In the genomic region with DNA sequence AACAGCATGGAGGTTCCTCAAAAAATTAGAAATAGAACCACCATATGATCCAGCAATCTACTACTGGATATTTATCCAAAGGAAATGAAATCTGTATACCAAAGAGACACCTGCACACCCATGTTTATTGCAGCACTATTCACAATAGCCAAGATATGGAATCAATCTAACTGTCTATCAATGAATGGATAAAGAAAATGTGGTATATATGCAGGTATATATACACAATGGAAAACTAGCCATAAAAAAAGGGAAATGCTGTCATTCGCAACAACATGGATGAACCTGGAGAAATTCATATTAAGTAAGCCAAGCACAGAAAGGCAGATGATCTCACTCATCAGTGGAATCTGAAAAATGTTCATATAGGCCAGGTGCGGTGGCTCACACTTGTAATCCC, we compare ENCODE assay signal across 29 cellular contexts. TPM values are rescaled to one million over a fixed set of nuclear protein-coding genes. Genes with fewer than 3 reads are reported as not detected.
DNase-seq lines count a peak whose midpoint lies in the region; ATAC-seq, FAIRE-seq and TF ChIP-seq lines count a peak whose summit lies in the region.
"Had no signal": no experiment of that assay in that cellular context is flagged by ENCODE, and none has a peak within 500 bp of the region (broad histone marks: within the 10 kb centered on the region; RNA-seq: fewer than 3 reads in every experiment).

No MANE protein-coding gene starts in this region.

- SMC1A ChIA-PET in GM12878 (lab: Charles Lee; ENCODE audit: uncharacterized antibody, unreplicated experiment) = interaction anchor here (0.9 kb wide), 1 partner anchor 52 kb away, joined by 3 read pairs; no protein-coding TSS in a partner anchor

- H3K4me3 ChIP-seq in DOHH2 (ENCODE audit: low read length) (no peak overlapping the region), GM12878 (no peak overlapping the region; the same call in 1 of the 2 replicates)
- H3K4me3 ChIP-seq: adrenal gland, body of pancreas, K562, MG63, SJSA1 had no signal

- WGBS in GM12878 (ENCODE audit: insufficient coverage, insufficient replicate concordance, low lambda C conversion rate, missing lambda C conversion rate) = 98% methylated on average over 2 of the region's 2 CpGs

- no peaks in the 10 kb centered on the region for H3K9me2 ChIP-seq in DOHH2 (replicated peaks; ENCODE audit: control insufficient read depth, low read length)

- no TSS peak for BruUV-seq in GM12878 (replicated peaks; lab: Mats Ljungman, UMichigan)

- H3K9ac ChIP-seq in GM12878 (ENCODE audit: control insufficient read depth, insufficient read depth, low read length) = no peak overlapping the region

- CTCF ChIA-PET in GM12878 (lab: Yijun Ruan, JAX) = interaction anchor here (0.5 kb wide), 1 partner anchor 112 kb away, joined by 3 read pairs; no protein-coding TSS in a partner anchor

- TF ChIP-seq EP300 in GM12878 (IDR thresholded peaks at IDR 0.05; ENCODE audit: borderline replicate concordance in 1 of 2, control insufficient read depth in 1 of 2, low read depth in 2 of 2, low read length in 2 of 2) = no peak

- H3K27ac Mint-ChIP-seq in activated T-cell treated with anti-CD3 and anti-CD28 coated beads, Interleukin-2, amount 50 U/mL, for 24 hours = no peak overlapping the region
- H3K27ac Mint-ChIP-seq in nephron progenitor cell = no peak overlapping the region
- H3K27ac Mint-ChIP-seq: activated CD4-positive, alpha-beta T cell treated with anti-CD3 and anti-CD28 coated beads, Interleukin-2, amount 10 ng/mL, durations not matched to agents 7 days and 5 days; T-helper 17 cell had no signal

- no peaks in the 10 kb centered on the region; the same call in 1 of the 2 replicates for H3K27me3 ChIP-seq in DOHH2 (ENCODE audit: control insufficient read depth, low read length)
- H3K27me3 ChIP-seq in GM12878 (replicated peaks in 1 of 2; ENCODE audit: control insufficient read depth in 2 of 2, insufficient read depth in 2 of 2, low read length in 1 of 2) = no peaks in the 10 kb centered on the region
- H3K27me3 ChIP-seq: adrenal gland, body of pancreas, dorsolateral prefrontal cortex, MG63, SJSA1 had no signal

- peaks cover 21% of the 10 kb centered on the region for H3K9me3 Mint-ChIP-seq in activated T-cell treated with anti-CD3 and anti-CD28 coated beads, Interleukin-2, amount 50 U/mL, for 24 hours
- peaks cover 93% of the 10 kb centered on the region for H3K9me3 Mint-ChIP-seq in nephron progenitor cell

- H3K27ac ChIP-seq in DOHH2 (ENCODE audit: low read depth, low read length) (no peak overlapping the region), GM12878 (ENCODE audit: control insufficient read depth, insufficient read depth) (no peak overlapping the region)
- H3K27ac ChIP-seq: adrenal gland, body of pancreas, dorsolateral prefrontal cortex, left ventricle myocardium inferior, SJSA1 had no signal

- H3K36me3 Mint-ChIP-seq in activated T-cell treated with anti-CD3 and anti-CD28 coated beads, Interleukin-2, amount 50 U/mL, for 24 hours (ENCODE audit: low read depth) = peaks cover 74% of the 10 kb centered on the region
- H3K36me3 Mint-ChIP-seq in nephron progenitor cell (ENCODE audit: low read depth) = peaks cover 81% of the 10 kb centered on the region

- H4K20me1 ChIP-seq in DOHH2 (ENCODE audit: control insufficient read depth, insufficient read depth, low read depth, low read length) (no peaks in the 10 kb centered on the region), GM12878 (ENCODE audit: control insufficient read depth, insufficient read depth) (no peaks in the 10 kb centered on the region)

- no peak for ATAC-seq in GM12878
- ATAC-seq: body of pancreas, K562, sciatic nerve, T-helper 17 cell had no signal

- no peaks in the 10 kb centered on the region for H3K27me3 Mint-ChIP-seq in activated T-cell treated with anti-CD3 and anti-CD28 coated beads, Interleukin-2, amount 50 U/mL, for 24 hours
- peaks cover 4% of the 10 kb centered on the region for H3K27me3 Mint-ChIP-seq in nephron progenitor cell (ENCODE audit: low read depth, poor library complexity)
- H3K27me3 Mint-ChIP-seq: T-helper 17 cell had no signal

- FAIRE-seq in GM12878 (lab: Jason Lieb, UNC) = no peak
- FAIRE-seq: A204.1, islet of Langerhans, K562 had no signal

- peaks cover 76% of the 10 kb centered on the region for H3K79me2 ChIP-seq in DOHH2 (ENCODE audit: control insufficient read depth, low read length)
- peaks cover 20% of the 10 kb centered on the region for H3K79me2 ChIP-seq in GM12878 (ENCODE audit: control insufficient read depth, insufficient read depth, low read length)

- H3K4me1 Mint-ChIP-seq in activated T-cell treated with anti-CD3 and anti-CD28 coated beads, Interleukin-2, amount 50 U/mL, for 24 hours (ENCODE audit: low read depth) = peaks cover 48% of the 10 kb centered on the region
- peaks cover 21% of the 10 kb centered on the region for H3K4me1 Mint-ChIP-seq in nephron progenitor cell

- POLR2A ChIA-PET in GM12878 (lab: Charles Lee) = no interaction called here

- H3K4me3 Mint-ChIP-seq in activated T-cell treated with anti-CD3 and anti-CD28 coated beads, Interleukin-2, amount 50 U/mL, for 24 hours = peak overlapping the region; percentile 20
- peak overlapping the region; percentile 10 for H3K4me3 Mint-ChIP-seq in nephron progenitor cell

- H3F3A ChIP-seq in DOHH2 (ENCODE audit: control insufficient read depth, insufficient read depth) = 0 out of 2 replicates have a peak, but pooled peaks cover 3% of the 10 kb centered on the region

- in situ Hi-C loops in GM12878 (cut with MboI) = no loop called here

- intact Hi-C loops in GM12878 (cut with micrococcal nuclease; ENCODE audit: unreplicated experiment) = no loop called here

- no peak for TF ChIP-seq CTCF in DOHH2 (IDR thresholded peaks at IDR 0.05; ENCODE audit: low read depth, low read length, poor library complexity, severe bottlenecking)
- TF ChIP-seq CTCF in GM12878 (IDR thresholded peaks at IDR 0.05 in 2 of 3, conservative IDR thresholded peaks at IDR 0.05 in 1 of 3; ENCODE audit: control insufficient read depth in 2 of 3, extremely low read depth in 1 of 3, insufficient read depth in 1 of 3, low read depth in 3 of 3, low read length in 3 of 3) = no peak
- TF ChIP-seq CTCF in nephron progenitor cell (IDR thresholded peaks at IDR 0.05) = no peak

- DNase-seq in activated T-cell treated with anti-CD3 and anti-CD28 coated beads, Interleukin-2, amount 50 U/mL, for 24 hours = no peak
- no peak for DNase-seq in activated T-cell treated with anti-CD3 and anti-CD28 coated beads, Interleukin-2, amount 50 U/mL, for 1 hour
- DNase-seq in GM12878 (ENCODE audit: low read depth, low spot score) (no peak), nephron progenitor cell (no peak), UCSD-AML1 (lab: John Stamatoyannopoulos, UW; ENCODE audit: unreplicated experiment) (no peak), pons (ENCODE audit: low spot score) (no peak), cerebellum (ENCODE audit: low spot score) (no peak)
- DNase-seq: activated CD4-positive, alpha-beta T cell treated with anti-CD3 and anti-CD28 coated beads, Interleukin-2, amount 10 ng/mL, durations not matched to agents 7 days and 5 days; adrenal gland; body of pancreas; cerebellar nuclear complex; COR-L47; DMS53; dorsolateral prefrontal cortex; GDM1; left ventricle myocardium inferior; MG63; NCI-H1417; NCI-H2029 treated with DMSO at 0.1 percent for 48 hours; NCI-H226; stimulated activated CD4-positive, alpha-beta T cell treated with anti-CD3 and anti-CD28 coated beads, Interleukin-12 subunit alpha, Interleukin-12 subunit beta, amount 100 ng/mL, for 4 hours; stimulated activated CD4-positive, alpha-beta T cell treated with anti-CD3 and anti-CD28 coated beads, Interleukin-4, amount 100 ng/mL, for 1 hour; T-helper 17 cell had no signal

- H3K9me3 ChIP-seq in DOHH2 (ENCODE audit: control insufficient read depth, insufficient read depth, low read length) (peaks cover 9% of the 10 kb centered on the region), GM12878 (replicated peaks; ENCODE audit: control insufficient read depth, insufficient read depth, low read length) (peaks cover 19% of the 10 kb centered on the region)
- H3K9me3 ChIP-seq: body of pancreas had no signal

- no peak for TF ChIP-seq POLR2A in GM12878 (IDR thresholded peaks at IDR 0.05; ENCODE audit: low read depth, low read length)

- H3K36me3 ChIP-seq in DOHH2 (ENCODE audit: control insufficient read depth, low read length) (peaks cover 16% of the 10 kb centered on the region), GM12878 (ENCODE audit: control insufficient read depth in 2 of 2, insufficient read depth in 2 of 2, low read length in 1 of 2) (peaks cover 0 to 10% of the 10 kb centered on the region in 2 experiments; a peak in 3 of 4 replicates)
- H3K36me3 ChIP-seq: adrenal gland had no signal

- RAD21 ChIA-PET in GM12878 (lab: Charles Lee; ENCODE audit: unreplicated experiment) = no interaction called here

- TF ChIP-seq RAD21 in GM12878 (IDR thresholded peaks at IDR 0.05; ENCODE audit: insufficient read depth, low read depth, low read length) = no peak

- H3K4me1 ChIP-seq in DOHH2 (ENCODE audit: control insufficient read depth, low read length) (peaks cover 29% of the 10 kb centered on the region), GM12878 (ENCODE audit: control insufficient read depth, insufficient read depth, low read length) (no peaks in the 10 kb centered on the region; the same call in 1 of the 2 replicates)
- H3K4me1 ChIP-seq: SJSA1 had no signal

- 0 out of 2 replicates have a peak overlapping the region, but pooled peaks have one; percentile 14 for H3K4me2 ChIP-seq in DOHH2 (ENCODE audit: low read length)
- 0 out of 2 replicates have a peak overlapping the region, but pooled peaks have one; percentile 12 for H3K4me2 ChIP-seq in GM12878 (ENCODE audit: control insufficient read depth, insufficient read depth)

- no peak overlapping the region for H2AFZ ChIP-seq in GM12878 (ENCODE audit: control insufficient read depth, low read depth, low read length)

RNA-seq across cellular contexts. Expression of gene ZNF780B, which starts 2.5 kb away (rescaled TPM):
- total RNA-seq in GM12878 (2013; cell fraction: nucleolus; rRNA removed) = 186 and 191 TPM in 2 replicates
- total RNA-seq in GM12878 (2014; rRNA removed) = 8.4 and 13.7 TPM in 2 replicates
- 18.8 and 23.9 TPM in 2 replicates for total RNA-seq in GM12878 (2014; rRNA removed; fragmentation: Illumina TruSeq; extraction: Trizol)
- 19.0 and 20.2 TPM in 2 replicates for total RNA-seq in GM12878 (2021)
- polyA plus RNA-seq in GM12878 (2011; ENCODE audit: low read depth) = 1.8 TPM
- polyA plus RNA-seq in GM12878 (2011; rRNA removed) = 24.0 and 26.3 TPM in 2 replicates
- polyA plus RNA-seq in GM12878 (2011; cell fraction: cytosol; rRNA removed) = 6.6 and 9.4 TPM in 2 replicates
- polyA plus RNA-seq in GM12878 (2011; cell fraction: nucleus; rRNA removed) = 26.3 and 36.1 TPM in 2 replicates
- polyA plus RNA-seq in GM12878 (2012) = 10.9 and 17.6 TPM in 2 replicates
- polyA plus RNA-seq in GM12878 (2014; fragmentation: Illumina TruSeq; extraction: Trizol) = 20.5 and 35.1 TPM in 2 replicates
- polyA plus RNA-seq in GM12878 (2014; fragmentation: Nextera tagmentation; extraction: Ambion mirVana) = 10 to 100 TPM in 1 of 2 experiments, 1 to 10 TPM in 1; 9.3 to 10.7 TPM
- polyA plus RNA-seq in GM12878 (2014; rRNA removed) = 8.0 and 13.9 TPM in 2 replicates
- 1 to 10 TPM; 7.3 to 9.0 TPM for polyA plus RNA-seq in GM12878 (2016; fragmentation: Nextera tagmentation; extraction: Ambion mirVana)
- 25.9 and 34.8 TPM in 2 replicates for polyA minus RNA-seq in GM12878 (2011; rRNA and poly(A)+ RNA removed)
- polyA minus RNA-seq in GM12878 (2011; cell fraction: cytosol; rRNA and poly(A)+ RNA removed) = 4.0 and 9.8 TPM in 2 replicates
- polyA minus RNA-seq in GM12878 (2011; cell fraction: nucleus; rRNA and poly(A)+ RNA removed) = 23.7 and 33.4 TPM in 2 replicates
- 59.4 TPM for total RNA-seq in cerebellum

RNA-seq across cellular contexts. Expression of gene ZNF780A, which starts 37.3 kb away (rescaled TPM):
- total RNA-seq in GM12878 (2013; cell fraction: nucleolus; rRNA removed) = 64.7 and 71.7 TPM in 2 replicates
- total RNA-seq in GM12878 (2014; rRNA removed) (13.8 and 19.8 TPM in 2 replicates), GM12878 (2014; rRNA removed; fragmentation: Illumina TruSeq; extraction: Trizol) (19.5 and 22.8 TPM in 2 replicates), GM12878 (2021) (17.0 and 19.0 TPM in 2 replicates), cerebellum (27.4 TPM)
- polyA plus RNA-seq in GM12878 (2011; ENCODE audit: low read depth) = 42.2 TPM
- polyA plus RNA-seq in GM12878 (2011; rRNA removed) (26.5 and 33.8 TPM in 2 replicates), GM12878 (2014; fragmentation: Illumina TruSeq; extraction: Trizol) (18.2 and 22.7 TPM in 2 replicates), GM12878 (2014; fragmentation: Nextera tagmentation; extraction: Ambion mirVana) (10 to 100 TPM; 19.6 to 27.6 TPM), GM12878 (2014; rRNA removed) (11.4 and 16.2 TPM in 2 replicates), GM12878 (2016; fragmentation: Nextera tagmentation; extraction: Ambion mirVana) (10 to 100 TPM; 10.9 to 12.0 TPM)
- polyA plus RNA-seq in GM12878 (2011; cell fraction: cytosol; rRNA removed) = 9.5 and 13.6 TPM in 2 replicates
- 22.7 and 23.4 TPM in 2 replicates for polyA plus RNA-seq in GM12878 (2011; cell fraction: nucleus; rRNA removed)
- 15.5 and 18.6 TPM in 2 replicates for polyA plus RNA-seq in GM12878 (2012)
- polyA minus RNA-seq in GM12878 (2011; rRNA and poly(A)+ RNA removed) = 27.5 and 35.0 TPM in 2 replicates
- 5.2 and 8.2 TPM in 2 replicates for polyA minus RNA-seq in GM12878 (2011; cell fraction: cytosol; rRNA and poly(A)+ RNA removed)
- polyA minus RNA-seq in GM12878 (2011; cell fraction: nucleus; rRNA and poly(A)+ RNA removed) = 26.4 and 27.7 TPM in 2 replicates

RNA-seq across cellular contexts. Expression of gene ZNF546, which starts 56.6 kb away (rescaled TPM):
- total RNA-seq in GM12878 (2013; cell fraction: nucleolus; rRNA removed) = 32.2 and 35.0 TPM in 2 replicates
- total RNA-seq in GM12878 (2014; rRNA removed) (4.1 and 6.1 TPM in 2 replicates), GM12878 (2014; rRNA removed; fragmentation: Illumina TruSeq; extraction: Trizol) (3.4 and 4.3 TPM in 2 replicates), GM12878 (2021) (3.2 and 3.3 TPM in 2 replicates), cerebellum (17.3 TPM)
- polyA plus RNA-seq in GM12878 (2011; ENCODE audit: low read depth) = 0.52 TPM
- polyA plus RNA-seq in GM12878 (2011; rRNA removed) (3.4 and 7.0 TPM in 2 replicates), GM12878 (2014; fragmentation: Illumina TruSeq; extraction: Trizol) (2.1 and 3.6 TPM in 2 replicates), GM12878 (2014; fragmentation: Nextera tagmentation; extraction: Ambion mirVana) (1 to 10 TPM in 1 of 2 experiments, under 1 TPM in 1; 0.88 to 1.4 TPM), GM12878 (2014; rRNA removed) (1.4 and 2.0 TPM in 2 replicates), GM12878 (2016; fragmentation: Nextera tagmentation; extraction: Ambion mirVana) (1 to 10 TPM; 1.6 to 2.7 TPM)
- 1.1 and 1.4 TPM in 2 replicates for polyA plus RNA-seq in GM12878 (2011; cell fraction: cytosol; rRNA removed)
- polyA plus RNA-seq in GM12878 (2011; cell fraction: nucleus; rRNA removed) = 2.4 TPM in 2 replicates
- polyA plus RNA-seq in GM12878 (2012) = 0.92 and 3.1 TPM in 2 replicates
- polyA minus RNA-seq in GM12878 (2011; rRNA and poly(A)+ RNA removed) = 6.6 and 10.4 TPM in 2 replicates
- 2.1 and 4.0 TPM in 2 replicates for polyA minus RNA-seq in GM12878 (2011; cell fraction: cytosol; rRNA and poly(A)+ RNA removed)
- 3.0 and 4.8 TPM in 2 replicates for polyA minus RNA-seq in GM12878 (2011; cell fraction: nucleus; rRNA and poly(A)+ RNA removed)
